Comparison of ENCODE assay signal across 8 cellular contexts in genomic region chr6:73518100-73518981, GRCh38. TPM values are rescaled to one million over a fixed set of nuclear protein-coding genes. Genes with fewer than 3 reads are reported as not detected.
A peak's percentile ranks its signal among the peaks of the same experiment; 100 is the strongest.
DNase-seq lines count a peak whose midpoint lies in the region; ATAC-seq and TF ChIP-seq lines count a peak whose summit lies in the region.
"Not testable (repeated sequence)": the region's sequence is repeated elsewhere in the genome, so short reads cannot be mapped to it uniquely, and the experiment has no call there.

No MANE protein-coding gene starts in this region.

- not testable (repeated sequence) for H3K9me3 ChIP-seq in BE2C; H9 (ENCODE audit: control insufficient read depth, low read depth, low read length); PC-9 (ENCODE audit: insufficient read depth, low read depth); gastroesophageal sphincter; mucosa of rectum (ENCODE audit: control insufficient read depth in 2 of 2, low read length in 2 of 2); smooth muscle cell (replicated peaks; ENCODE audit: low read depth)

- POLR2A ChIA-PET in PC-9 (lab: Charles Lee; ENCODE audit: unreplicated experiment), result interaction anchor here (0.9 kb wide), 1 partner anchor 62 kb away, joined by 16 read pairs; no protein-coding TSS in a partner anchor

- not testable (repeated sequence) for H2BK12ac ChIP-seq in H9 (ENCODE audit: insufficient read length, low read depth, low read length)

- H3K27ac Mint-ChIP-seq in H9 (peak overlapping the region; percentile 48 to 100 (median 100); a peak in 6 of 7 replicates), chondrocyte (ENCODE audit: unreplicated experiment) (peak overlapping the region; percentile 89)

- not testable (repeated sequence) for H4K5ac ChIP-seq in H9 (ENCODE audit: insufficient read length, low read depth, low read length)

- H3T11ph ChIP-seq in H9 (ENCODE audit: low read length), result not testable (repeated sequence)

- CTCF ChIA-PET in PC-9 (lab: Charles Lee), result not testable (repeated sequence)

- peak overlapping the region; percentile 73 for H3K4me2 ChIP-seq in H9 (ENCODE audit: insufficient read depth, insufficient read length, low read length)
- peak overlapping the region; percentile 99 for H3K4me2 ChIP-seq in PC-9
- H3K4me2 ChIP-seq in smooth muscle cell, result peak overlapping the region; percentile 99

- H3K4me3 ChIP-seq in BE2C (ENCODE audit: low read depth, low read length), result peak overlapping the region; percentile 99
- H3K4me3 ChIP-seq in PC-9, result peak overlapping the region; percentile 87
- peak overlapping the region in 1 of 2 donors; percentile 92 for H3K4me3 ChIP-seq in gastroesophageal sphincter
- H3K4me3 ChIP-seq in mucosa of rectum (ENCODE audit: low read length in 2 of 2), result peak overlapping the region; percentile 18 to 56
- H3K4me3 ChIP-seq in smooth muscle cell, result peak overlapping the region; percentile 85

- ATAC-seq in activated T-cell treated with anti-CD3 and anti-CD28 coated beads, Interleukin-2, amount 50 U/mL, for 4 hours; gastroesophageal sphincter: not testable (repeated sequence)

- TF ChIP-seq EP300 in gastroesophageal sphincter (IDR thresholded peaks at IDR 0.05), result not testable (repeated sequence)

- H3K9ac ChIP-seq in H9 (ENCODE audit: extremely low read depth, insufficient read length, low read length) (peak overlapping the region; percentile 81), mucosa of rectum (ENCODE audit: low read depth in 1 of 2, low read length in 2 of 2) (peak overlapping the region; percentile 36 to 58), smooth muscle cell (ENCODE audit: low read depth) (peak overlapping the region; percentile 100)

- peaks cover 10% of the 10 kb centered on the region; the same call in 1 of the 2 replicates for H3K27me3 ChIP-seq in BE2C
- not testable (repeated sequence) for H3K27me3 ChIP-seq in H9 (ENCODE audit: insufficient read depth, low read length); PC-9 (ENCODE audit: insufficient read depth, low read depth); gastroesophageal sphincter; mucosa of rectum (ENCODE audit: control insufficient read depth in 2 of 2, insufficient read depth in 2 of 2, low read length in 2 of 2); smooth muscle cell (ENCODE audit: low read depth)

- not testable (repeated sequence) for H2BK5ac ChIP-seq in H9 (ENCODE audit: insufficient read length, low read length)

- H3K4me1 ChIP-seq in BE2C; H9 (ENCODE audit: insufficient read depth, low read length); smooth muscle cell (ENCODE audit: low read depth): not testable (repeated sequence)
- peaks cover 19% of the 10 kb centered on the region; the same call in 1 of the 2 replicates for H3K4me1 ChIP-seq in PC-9 (replicated peaks; ENCODE audit: insufficient read depth)
- H3K4me1 ChIP-seq in gastroesophageal sphincter, result peaks cover 3 to 77% (median 36%) of the 10 kb centered on the region in 3 donors
- H3K4me1 ChIP-seq in mucosa of rectum (ENCODE audit: control insufficient read depth in 2 of 2, insufficient read depth in 2 of 2, low read length in 2 of 2), result peaks cover 27% of the 10 kb centered on the region in 2 donors

- H3K4ac ChIP-seq in H9 (ENCODE audit: low read depth, low read length), result not testable (repeated sequence)

- not testable (repeated sequence) for H4K20me1 ChIP-seq in H9 (ENCODE audit: control insufficient read depth, insufficient read depth, insufficient read length)
- peaks cover 61% of the 10 kb centered on the region for H4K20me1 ChIP-seq in PC-9 (ENCODE audit: insufficient read depth)
- peaks cover 73% of the 10 kb centered on the region for H4K20me1 ChIP-seq in smooth muscle cell (ENCODE audit: low read depth)

- not testable (repeated sequence) for H2AFZ ChIP-seq in H9 (ENCODE audit: low read length); PC-9; smooth muscle cell (ENCODE audit: low read depth)

- H2AK5ac ChIP-seq in H9 (ENCODE audit: insufficient read length, low read length), result not testable (repeated sequence)

- peaks cover 15% of the 10 kb centered on the region for H3K27me3 Mint-ChIP-seq in H9 (ENCODE audit: low read depth)
- H3K27me3 Mint-ChIP-seq in activated T-cell treated with anti-CD3 and anti-CD28 coated beads, Interleukin-2, amount 50 U/mL, for 4 hours (ENCODE audit: low read depth); chondrocyte (ENCODE audit: low read depth): not testable (repeated sequence)

- H3K79me2 ChIP-seq in H9 (ENCODE audit: insufficient read depth, low read length), result not testable (repeated sequence)
- H3K79me2 ChIP-seq in PC-9 (ENCODE audit: low read depth), result peaks cover 62% of the 10 kb centered on the region
- H3K79me2 ChIP-seq in smooth muscle cell (ENCODE audit: low read depth), result peaks cover 38% of the 10 kb centered on the region

- H3K23me2 ChIP-seq in H9 (ENCODE audit: insufficient read length, low read depth, low read length, poor library complexity, severe bottlenecking), result not testable (repeated sequence)

- H3K36me3 ChIP-seq in BE2C (peaks cover 67% of the 10 kb centered on the region), PC-9 (ENCODE audit: low read depth) (peaks cover 37% of the 10 kb centered on the region), gastroesophageal sphincter (peaks cover 0 to 57% of the 10 kb centered on the region in 2 donors), mucosa of rectum (ENCODE audit: control insufficient read depth in 2 of 2, insufficient read depth in 2 of 2, low read length in 2 of 2) (peaks cover 40 to 47% of the 10 kb centered on the region in 2 donors), smooth muscle cell (ENCODE audit: low read depth) (peaks cover 19% of the 10 kb centered on the region)

- TF ChIP-seq CTCF in BE2C (IDR thresholded peaks at IDR 0.05; ENCODE audit: low read depth, low read length); H9 (conservative IDR thresholded peaks at IDR 0.05); PC-9 (conservative IDR thresholded peaks at IDR 0.05); chondrocyte (IDR thresholded peaks at IDR 0.05); gastroesophageal sphincter (IDR thresholded peaks at IDR 0.05); smooth muscle cell (IDR thresholded peaks at IDR 0.05; ENCODE audit: borderline replicate concordance, insufficient read depth, poor library complexity, severe bottlenecking): not testable (repeated sequence)

- no CpG with 5 or more reads among the region's 19 CpGs for WGBS in H9 (ENCODE audit: extremely low coverage, insufficient read length, low lambda C conversion rate)
- WGBS in gastroesophageal sphincter (ENCODE audit: low coverage in 1 of 2), 2 donors, result 17 to 22% methylated on average over 8 to 13 of the region's 19 CpGs
- 17% methylated on average over 19 of the region's 19 CpGs for WGBS in smooth muscle cell (ENCODE audit: low lambda C conversion rate)

- peaks cover 14 to 16% of the 10 kb centered on the region in 2 experiments for H3K9me3 Mint-ChIP-seq in H9
- H3K9me3 Mint-ChIP-seq in activated T-cell treated with anti-CD3 and anti-CD28 coated beads, Interleukin-2, amount 50 U/mL, for 4 hours; chondrocyte (ENCODE audit: low read depth): not testable (repeated sequence)

- peaks cover 47 to 68% (median 62%) of the 10 kb centered on the region in 3 experiments for H3K36me3 Mint-ChIP-seq in H9 (ENCODE audit: insufficient read depth in 1 of 3, low read depth in 3 of 3)
- peaks cover 59% of the 10 kb centered on the region for H3K36me3 Mint-ChIP-seq in activated T-cell treated with anti-CD3 and anti-CD28 coated beads, Interleukin-2, amount 50 U/mL, for 4 hours (ENCODE audit: insufficient read depth)
- H3K36me3 Mint-ChIP-seq in chondrocyte (ENCODE audit: low read depth), result peaks cover 43% of the 10 kb centered on the region

- DNase-seq in BE2C; H9; PC-9; activated T-cell treated with anti-CD3 and anti-CD28 coated beads, Interleukin-2, amount 50 U/mL, for 4 hours; chondrocyte (ENCODE audit: low spot score); smooth muscle cell (lab: John Stamatoyannopoulos, UW; ENCODE audit: unreplicated experiment): not testable (repeated sequence)

- H3K27ac ChIP-seq in H9 (ENCODE audit: insufficient read length, low read depth, low read length), result peak overlapping the region; percentile 48
- H3K27ac ChIP-seq in PC-9, result peak overlapping the region; percentile 100
- peak overlapping the region in 3 of 4 donors; percentile 64 to 100 (median 100) for H3K27ac ChIP-seq in gastroesophageal sphincter
- peak overlapping the region in 1 of 2 donors; percentile 49 for H3K27ac ChIP-seq in mucosa of rectum (ENCODE audit: low read depth in 2 of 2, low read length in 2 of 2)
- peak overlapping the region; percentile 99 for H3K27ac ChIP-seq in smooth muscle cell (ENCODE audit: low read depth)

- not testable (repeated sequence) for H4K91ac ChIP-seq in H9 (ENCODE audit: insufficient read length, low read depth, low read length)

- not testable (repeated sequence) for H4K8ac ChIP-seq in H9 (replicated peaks; ENCODE audit: insufficient read length, low read depth, low read length)

- H3K18ac ChIP-seq in H9 (ENCODE audit: insufficient read length, low read depth, low read length), result not testable (repeated sequence)

- not testable (repeated sequence) for H2BK15ac ChIP-seq in H9 (ENCODE audit: low read depth, low read length)

- H3K79me1 ChIP-seq in H9 (ENCODE audit: insufficient read depth, low read depth, low read length, poor library complexity, severe bottlenecking), result not testable (repeated sequence)

- BruUV-seq in PC-9 (replicated peaks; lab: Mats Ljungman, UMichigan), result not testable (repeated sequence)

- H3K4me1 Mint-ChIP-seq in H9 (peaks cover 22 to 46% of the 10 kb centered on the region in 2 experiments), chondrocyte (ENCODE audit: low read depth) (peaks cover 53% of the 10 kb centered on the region)
- peaks cover 30% of the 10 kb centered on the region for H3K4me1 Mint-ChIP-seq in activated T-cell treated with anti-CD3 and anti-CD28 coated beads, Interleukin-2, amount 50 U/mL, for 4 hours (ENCODE audit: low read depth)

- H3K4me3 Mint-ChIP-seq in H9 (peak overlapping the region; percentile 93 to 96), chondrocyte (ENCODE audit: unreplicated experiment) (peak overlapping the region; percentile 93)
- peak overlapping the region; percentile 98 for H3K4me3 Mint-ChIP-seq in activated T-cell treated with anti-CD3 and anti-CD28 coated beads, Interleukin-2, amount 50 U/mL, for 4 hours

- H3F3A ChIP-seq in PC-9 (ENCODE audit: insufficient read depth, low read depth), result peaks cover 94% of the 10 kb centered on the region
- peaks cover 46% of the 10 kb centered on the region for H3F3A ChIP-seq in smooth muscle cell (ENCODE audit: low read depth)

- not testable (repeated sequence) for H3K23ac ChIP-seq in H9 (ENCODE audit: insufficient read length, low read depth, low read length)

- not testable (repeated sequence) for H2BK20ac ChIP-seq in H9 (ENCODE audit: low read depth, low read length, poor library complexity, severe bottlenecking)

- H2BK120ac ChIP-seq in H9 (ENCODE audit: low read depth, low read length, poor library complexity, severe bottlenecking), result not testable (repeated sequence)

- H3K9me2 ChIP-seq in PC-9 (ENCODE audit: insufficient read depth), result not testable (repeated sequence)

- intact Hi-C loops in PC-9 (cut with micrococcal nuclease; ENCODE audit: unreplicated experiment), result not testable (repeated sequence)

- H3K14ac ChIP-seq in H9 (ENCODE audit: insufficient read depth, low read length), result not testable (repeated sequence)

- not testable (repeated sequence) for H3K56ac ChIP-seq in H9 (ENCODE audit: insufficient read length, low read depth, low read length)

- TF ChIP-seq POLR2A in gastroesophageal sphincter (IDR thresholded peaks at IDR 0.05), result not testable (repeated sequence)

RNA-seq across cellular contexts. Expression of gene EEF1A1, which starts 2.5 kb away (rescaled TPM):
- 4,146 TPM for polyA plus RNA-seq in BE2C (2012; ENCODE audit: insufficient read depth, insufficient read length, low read depth)
- total RNA-seq in H9 (2021), result 13,057 and 13,182 TPM in 2 replicates
- 10,581 and 12,059 TPM in 2 replicates for total RNA-seq in PC-9 (2021)
- total RNA-seq in activated T-cell treated with anti-CD3 and anti-CD28 coated beads, Interleukin-2, amount 50 U/mL, for 4 hours, result over 10,000 TPM; 10,240 to 10,910 (median 10,363) TPM
- 8,230 to 8,902 TPM (median 8,643 TPM) in 3 replicates for total RNA-seq in chondrocyte
- over 10,000 TPM in 2 of 4 donors, 1,000 to 10,000 TPM in 2; 7,131 to 12,070 (median 10,987) TPM for total RNA-seq in gastroesophageal sphincter
- total RNA-seq in smooth muscle cell, result 8,046 and 9,106 TPM in 2 replicates
- 2,147 and 2,255 TPM in 2 replicates for polyA plus RNA-seq in smooth muscle cell

RNA-seq across cellular contexts. Expression of gene MTO1, which starts 56.8 kb away (rescaled TPM):
- 20.0 TPM for polyA plus RNA-seq in BE2C (2012; ENCODE audit: insufficient read depth, insufficient read length, low read depth)
- total RNA-seq in H9 (2021), result 23.9 and 27.8 TPM in 2 replicates
- 27.2 and 29.3 TPM in 2 replicates for total RNA-seq in PC-9 (2021)
- 10 to 100 TPM; 30.4 to 35.8 (median 35.1) TPM for total RNA-seq in activated T-cell treated with anti-CD3 and anti-CD28 coated beads, Interleukin-2, amount 50 U/mL, for 4 hours
- 18.4 to 26.0 TPM (median 25.6 TPM) in 3 replicates for total RNA-seq in chondrocyte
- total RNA-seq in gastroesophageal sphincter, result 10 to 100 TPM; 25.2 to 30.3 (median 29.4) TPM
- 23.6 and 27.6 TPM in 2 replicates for total RNA-seq in smooth muscle cell
- polyA plus RNA-seq in smooth muscle cell, result 16.5 TPM in 2 replicates

Comparison
In these comparisons a context has a peak if more than half of its experiments do, and no peak if none do; other contexts are left out.
1. H3K9ac ChIP-seq: peak in every context shown above with its lines; median percentile 100 in smooth muscle cell; 81 in H9; 47 in mucosa of rectum.